In genomic region chr6:37500294-37500608, GRCh38 we compare ENCODE assay signal across 8 cellular contexts. TPM values are rescaled to one million over a fixed set of nuclear protein-coding genes. Genes with fewer than 3 reads are reported as not detected.
A peak's percentile ranks its signal among the peaks of the same experiment; 100 is the strongest.
DNase-seq lines count a peak whose midpoint lies in the region; ATAC-seq and TF ChIP-seq lines count a peak whose summit lies in the region.

No MANE protein-coding gene starts in this region.

- H3K4me1 Mint-ChIP-seq in IgD-negative memory B cell: peaks cover 38 to 70% (median 60%) of the 10 kb centered on the region in 3 donors
- H3K4me1 Mint-ChIP-seq in central memory CD8-positive, alpha-beta T cell: peaks cover 75% of the 10 kb centered on the region
- peaks cover 61 to 93% (median 86%) of the 10 kb centered on the region in 7 donors for H3K4me1 Mint-ChIP-seq in naive thymus-derived CD4-positive, alpha-beta T cell

- no peak for TF ChIP-seq CTCF in AG04449 (IDR thresholded peaks at IDR 0.05; ENCODE audit: insufficient read depth, low read length, missing control alignments)
- no peak for TF ChIP-seq CTCF in GM13977 (IDR thresholded peaks at IDR 0.05; ENCODE audit: extremely low read depth, insufficient read depth, missing control alignments)

- no peaks in the 10 kb centered on the region for H3K9me3 Mint-ChIP-seq in IgD-negative memory B cell
- H3K9me3 Mint-ChIP-seq in central memory CD8-positive, alpha-beta T cell: no peaks in the 10 kb centered on the region
- H3K9me3 Mint-ChIP-seq in naive thymus-derived CD4-positive, alpha-beta T cell: no peaks in the 10 kb centered on the region

- H3K36me3 Mint-ChIP-seq in IgD-negative memory B cell: peaks cover 9% of the 10 kb centered on the region
- peaks cover 33% of the 10 kb centered on the region for H3K36me3 Mint-ChIP-seq in central memory CD8-positive, alpha-beta T cell (ENCODE audit: insufficient read depth)
- peaks cover 0 to 6% (median 3%) of the 10 kb centered on the region in 5 donors for H3K36me3 Mint-ChIP-seq in naive thymus-derived CD4-positive, alpha-beta T cell

- H3K4me3 Mint-ChIP-seq in IgD-negative memory B cell: peak overlapping the region; percentile 87 to 100 (median 98)
- H3K4me3 Mint-ChIP-seq in central memory CD8-positive, alpha-beta T cell: peak overlapping the region; percentile 92
- H3K4me3 Mint-ChIP-seq in naive thymus-derived CD4-positive, alpha-beta T cell: peak overlapping the region; percentile 90 to 100 (median 98)

- in situ Hi-C loops in GM13977 (cut with MboI; ENCODE audit: low pct_unique_long_range_greater_than_20kb, low sequenced_read_pairs, unreplicated experiment): no loop called here

- no peaks in the 10 kb centered on the region for H3K9me3 ChIP-seq in naive thymus-derived CD4-positive, alpha-beta T cell (ENCODE audit: control insufficient read depth in 2 of 3, low read length in 3 of 3)

- CTCF ChIA-PET in AG04449 (lab: Yijun Ruan, JAX): interaction anchor here (0.9 to 1.2 kb wide), 4 partner anchors 11 to 192 kb away, joined by 3 to 4 read pairs (median 4); no protein-coding TSS in a partner anchor
- CTCF ChIA-PET in naive thymus-derived CD4-positive, alpha-beta T cell (lab: Charles Lee): interaction anchor here (1.6 to 8.1 kb wide), 3 partner anchors 8 to 17 kb away, joined by 4 to 54 read pairs (median 7); no protein-coding TSS in a partner anchor

- DNase-seq in AG04449 (ENCODE audit: low read depth, low spot score) (no peak), GM13977 (ENCODE audit: low spot score) (no peak)
- DNase-seq in central memory CD8-positive, alpha-beta T cell (ENCODE audit: low spot score in 2 of 2): no peak
- no peak for DNase-seq in naive thymus-derived CD4-positive, alpha-beta T cell

- ATAC-seq in central memory CD8-positive, alpha-beta T cell (replicated peaks; ENCODE audit: extremely low read depth, poor library complexity, severe bottlenecking): no peak
- ATAC-seq in naive thymus-derived CD4-positive, alpha-beta T cell: no peak
- ATAC-seq in GM21526 (IDR thresholded peaks at IDR 0.05; ENCODE audit: low FRiP score, unreplicated experiment) (no peak), HG03196 (IDR thresholded peaks at IDR 0.05; ENCODE audit: unreplicated experiment) (no peak), HG02852 (IDR thresholded peaks at IDR 0.05; ENCODE audit: unreplicated experiment) (no peak)

- peaks cover 66 to 73% of the 10 kb centered on the region in 2 donors for H3K4me1 ChIP-seq in naive thymus-derived CD4-positive, alpha-beta T cell (ENCODE audit: control insufficient read depth in 2 of 2, insufficient read depth in 2 of 2, low read length in 2 of 2)

- no peaks in the 10 kb centered on the region for H3K36me3 ChIP-seq in naive thymus-derived CD4-positive, alpha-beta T cell (ENCODE audit: control insufficient read depth in 2 of 3, insufficient read depth in 3 of 3, low read length in 3 of 3)

- POLR2A ChIA-PET in AG04449 (lab: Yijun Ruan, JAX): no interaction called here
- POLR2A ChIA-PET in naive thymus-derived CD4-positive, alpha-beta T cell (lab: Charles Lee): interaction anchor here (1.0 to 16.9 kb wide), 4 partner anchors 8 to 33 kb away, joined by 3 to 376 read pairs (median 17); no protein-coding TSS in a partner anchor

- H3K27me3 Mint-ChIP-seq in IgD-negative memory B cell: no peaks in the 10 kb centered on the region
- no peaks in the 10 kb centered on the region for H3K27me3 Mint-ChIP-seq in central memory CD8-positive, alpha-beta T cell
- no peaks in the 10 kb centered on the region for H3K27me3 Mint-ChIP-seq in naive thymus-derived CD4-positive, alpha-beta T cell

- intact Hi-C loops in naive thymus-derived CD4-positive, alpha-beta T cell (cut with micrococcal nuclease): loop anchor here (1.0 to 5.0 kb wide), 6 partner anchors 37 to 333 kb away; partner anchors contain the start of genes CMTR1 (in 2 of the 2), MDGA1 (in 2 of the 2) and ZFAND3 (in 1 of the 2)

- peak overlapping the region; percentile 84 to 98 (median 97) for H3K27ac Mint-ChIP-seq in IgD-negative memory B cell
- H3K27ac Mint-ChIP-seq in central memory CD8-positive, alpha-beta T cell (ENCODE audit: low read depth): peak overlapping the region; percentile 95
- peak overlapping the region; percentile 84 to 99 (median 95) for H3K27ac Mint-ChIP-seq in naive thymus-derived CD4-positive, alpha-beta T cell

- peak overlapping the region; percentile 86 for H3K4me3 ChIP-seq in AG04449 (ENCODE audit: low read depth, low read length)
- H3K4me3 ChIP-seq in naive thymus-derived CD4-positive, alpha-beta T cell (ENCODE audit: low read length): peak overlapping the region; percentile 78

- H3K27ac ChIP-seq in naive thymus-derived CD4-positive, alpha-beta T cell (ENCODE audit: low read depth, low read length): peak overlapping the region; percentile 86

- H3K27me3 ChIP-seq in naive thymus-derived CD4-positive, alpha-beta T cell (ENCODE audit: control insufficient read depth in 2 of 2, insufficient read depth in 2 of 2, low read length in 2 of 2): no peaks in the 10 kb centered on the region

RNA-seq across cellular contexts. Expression of gene CCDC167, which starts 0.6 kb away (rescaled TPM):
- 82.4 TPM for polyA plus RNA-seq in IgD-negative memory B cell
- total RNA-seq in naive thymus-derived CD4-positive, alpha-beta T cell: 10 to 100 TPM; 13.8 to 55.1 (median 18.0) TPM
- 10 to 100 TPM; 94.0 to 95.5 TPM for polyA plus RNA-seq in naive thymus-derived CD4-positive, alpha-beta T cell
